1 cellular context compared by ENCODE assay signal in genomic region chr3:121943434-121943833, GRCh38.
TF ChIP-seq lines count a peak whose summit lies in the region.

No MANE protein-coding gene starts in this region.

TF ChIP-seq in HepG2, 621 proteins besides CTCF, POLR2A, EP300 and RAD21:
- TF ChIP-seq KDM6A (CRISPR knock-in tag; IDR thresholded peaks at IDR 0.05; ENCODE audit: low read depth) (no peak), KDM4B (CRISPR knock-in tag; IDR thresholded peaks at IDR 0.05) (no peak), ZNF282 (IDR thresholded peaks at IDR 0.05; ENCODE audit: partially characterized antibody) (no peak), ZNF704 (CRISPR knock-in tag; IDR thresholded peaks at IDR 0.05; ENCODE audit: borderline replicate concordance) (no peak), TARDBP (CRISPR knock-in tag; IDR thresholded peaks at IDR 0.05) (no peak), ZNF691 (CRISPR knock-in tag; IDR thresholded peaks at IDR 0.05; ENCODE audit: borderline replicate concordance, low read depth) (no peak), MAF1 (CRISPR knock-in tag; IDR thresholded peaks at IDR 0.05; ENCODE audit: borderline replicate concordance) (no peak), HNRNPLL (IDR thresholded peaks at IDR 0.05; ENCODE audit: low read depth, low read length, poor library complexity, severe bottlenecking) (no peak)
